Comparison of ENCODE assay signal across 8 cellular contexts in the genomic region with DNA sequence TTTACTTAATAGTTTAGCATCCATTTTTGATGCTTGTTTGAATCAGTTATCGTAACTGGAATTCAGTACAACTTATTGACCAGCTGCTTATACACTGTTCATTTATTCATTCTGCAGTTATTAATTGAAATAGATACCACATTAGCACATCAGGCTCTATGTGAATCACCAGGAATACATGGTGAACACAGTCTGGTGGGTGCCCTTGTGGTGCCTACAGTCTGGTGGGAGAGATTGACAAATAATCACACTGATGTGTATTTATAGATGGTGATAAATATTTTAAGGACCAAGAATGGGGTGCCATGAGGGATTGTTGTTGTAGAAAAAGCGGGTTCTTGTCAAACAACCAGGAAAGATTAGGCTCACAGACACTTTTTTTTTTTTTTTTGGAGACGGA.
"Had no signal": no experiment of that assay in that cellular context is flagged by ENCODE, and none has a peak within 500 bp of the region (broad histone marks: within the 10 kb centered on the region; RNA-seq: fewer than 3 reads in every experiment).

No MANE protein-coding gene starts in this region.

- H3K36me3 ChIP-seq: HAP-1 had no signal

- H3K27ac Mint-ChIP-seq: HFFc6 had no signal

- H3K4me3 ChIP-seq: GM23248, GM23338, HAP-1 had no signal

- H3K4me1 ChIP-seq: HAP-1 had no signal

- ATAC-seq: GM23338, HCT116 had no signal

- H3K9ac ChIP-seq: GM23248 had no signal

- H3K27ac ChIP-seq: GM23248 had no signal

- H3K4me2 ChIP-seq: GM23338 had no signal

- H3K4me3 Mint-ChIP-seq: GM23338, HFFc6 had no signal

- H3K9me3 Mint-ChIP-seq: HFFc6 had no signal

- H2AFZ ChIP-seq: GM23248, GM23338 had no signal

- DNase-seq: GM23248, GOT3, H7, HCEC 1CT, HFFc6 had no signal
